ENCODE assay signal across 26 cellular contexts in genomic region chr10:102401322-102401614, GRCh38. TPM values are rescaled to one million over a fixed set of nuclear protein-coding genes. Genes with fewer than 3 reads are reported as not detected.
A peak's percentile ranks its signal among the peaks of the same experiment; 100 is the strongest.
DNase-seq lines count a peak whose midpoint lies in the region; ATAC-seq and TF ChIP-seq lines count a peak whose summit lies in the region.
"Had no signal": no experiment of that assay in that cellular context is flagged by ENCODE, and none has a peak within 500 bp of the region (broad histone marks: within the 10 kb centered on the region; RNA-seq: fewer than 3 reads in every experiment).

No MANE protein-coding gene starts in this region.

- no peak for DNase-seq in activated CD4-positive, alpha-beta memory T cell treated with anti-CD3 and anti-CD28 coated beads for 36 hours
- DNase-seq in activated CD4-positive, alpha-beta memory T cell treated with anti-CD3 and anti-CD28 coated beads, Interleukin-2, amount 10 ng/mL, durations not matched to agents 7 days and 5 days, result no peak
- DNase-seq in esophagus muscularis mucosa (ENCODE audit: extremely low spot score), result no peak
- no peak for DNase-seq in stimulated activated naive B cell treated with anti-CD40 and anti-IgM and Interleukin-4, amounts not matched to agents 10 μg/mL and 1 μg/mL and 100 μg/mL, for 72 hours
- DNase-seq: activated CD4-positive, alpha-beta T cell treated with anti-CD3 and anti-CD28 coated beads for 4 hours; activated CD8-positive, alpha-beta memory T cell treated with anti-CD3 and anti-CD28 coated beads, Interleukin-2, amount 50 U/mL, for 4 hours; adrenal gland; DMS79 treated with DMSO at 0.1 percent for 48 hours; effector CD4-positive, alpha-beta T cell; left colon; NCI-H1092; NCI-H187; NCI-H524 treated with DMSO at 0.1 percent for 48 hours; occipital lobe had no signal

- H3K4me3 ChIP-seq in esophagus muscularis mucosa, result no peak overlapping the region
- H3K4me3 ChIP-seq: adrenal gland, HAP-1, thoracic aorta had no signal

- no peaks in the 10 kb centered on the region for H3K9me3 Mint-ChIP-seq in activated CD4-positive, alpha-beta memory T cell treated with anti-CD3 and anti-CD28 coated beads for 36 hours
- no peaks in the 10 kb centered on the region for H3K9me3 Mint-ChIP-seq in activated CD4-positive, alpha-beta memory T cell treated with anti-CD3 and anti-CD28 coated beads, Interleukin-2, amount 10 ng/mL, durations not matched to agents 7 days and 5 days
- no peaks in the 10 kb centered on the region for H3K9me3 Mint-ChIP-seq in IgD-negative memory B cell
- H3K9me3 Mint-ChIP-seq in stimulated activated naive B cell treated with anti-CD40 and anti-IgM and Interleukin-4, amounts not matched to agents 10 μg/mL and 1 μg/mL and 100 μg/mL, for 72 hours, result no peaks in the 10 kb centered on the region
- H3K9me3 Mint-ChIP-seq: brain; naive thymus-derived CD8-positive, alpha-beta T cell; T-helper 2 cell treated with Interferon-gamma antibody and Interleukin-4, amounts not matched to agents 5 μg/mL and 100 μg/mL, for 36 hours had no signal

- no peaks in the 10 kb centered on the region for H3K27me3 ChIP-seq in esophagus muscularis mucosa
- H3K27me3 ChIP-seq: adrenal gland had no signal

- H3K9me3 ChIP-seq in esophagus muscularis mucosa, result no peaks in the 10 kb centered on the region
- H3K9me3 ChIP-seq: adrenal gland, HAP-1, thoracic aorta had no signal

- no peak for TF ChIP-seq POLR2A in esophagus muscularis mucosa (IDR thresholded peaks at IDR 0.05; ENCODE audit: low read depth)

- peaks cover 0 to 68% (median 50%) of the 10 kb centered on the region in 4 donors for H3K36me3 ChIP-seq in esophagus muscularis mucosa

- no peak for TF ChIP-seq EP300 in esophagus muscularis mucosa (IDR thresholded peaks at IDR 0.05)

- H3K4me3 Mint-ChIP-seq in activated CD4-positive, alpha-beta memory T cell treated with anti-CD3 and anti-CD28 coated beads for 36 hours, result no peak overlapping the region
- no peak overlapping the region for H3K4me3 Mint-ChIP-seq in activated CD4-positive, alpha-beta memory T cell treated with anti-CD3 and anti-CD28 coated beads, Interleukin-2, amount 10 ng/mL, durations not matched to agents 7 days and 5 days
- peak overlapping the region in 2 of 4 donors; percentile 26 to 39 for H3K4me3 Mint-ChIP-seq in IgD-negative memory B cell
- H3K4me3 Mint-ChIP-seq in stimulated activated naive B cell treated with anti-CD40 and anti-IgM and Interleukin-4, amounts not matched to agents 10 μg/mL and 1 μg/mL and 100 μg/mL, for 72 hours, result peak overlapping the region in 1 of 2 donors; percentile 17
- H3K4me3 Mint-ChIP-seq: brain; T-helper 2 cell treated with Interferon-gamma antibody and Interleukin-4, amounts not matched to agents 5 μg/mL and 100 μg/mL, for 36 hours had no signal

- intact Hi-C loops in activated CD4-positive, alpha-beta memory T cell treated with anti-CD3 and anti-CD28 coated beads for 36 hours (cut with micrococcal nuclease), result no loop called here
- intact Hi-C loops in esophagus muscularis mucosa (cut with DNase I), result no loop called here

- ATAC-seq in stimulated activated naive B cell treated with anti-CD40 and anti-IgM and Interleukin-4, amounts not matched to agents 10 μg/mL and 1 μg/mL and 100 μg/mL, for 72 hours (replicated peaks), result no peak
- no peak for ATAC-seq in GM21786 (IDR thresholded peaks at IDR 0.05; ENCODE audit: unreplicated experiment)
- ATAC-seq in HG03095 (IDR thresholded peaks at IDR 0.05; ENCODE audit: unreplicated experiment), result no peak
- ATAC-seq in GM21367 (IDR thresholded peaks at IDR 0.05; ENCODE audit: unreplicated experiment), result no peak
- ATAC-seq: left colon; naive thymus-derived CD8-positive, alpha-beta T cell had no signal

- H3K27ac Mint-ChIP-seq in activated CD4-positive, alpha-beta memory T cell treated with anti-CD3 and anti-CD28 coated beads for 36 hours, result peak overlapping the region; percentile 2
- H3K27ac Mint-ChIP-seq in activated CD4-positive, alpha-beta memory T cell treated with anti-CD3 and anti-CD28 coated beads, Interleukin-2, amount 10 ng/mL, durations not matched to agents 7 days and 5 days, result no peak overlapping the region
- peak overlapping the region in 2 of 3 donors; percentile 36 to 82 for H3K27ac Mint-ChIP-seq in IgD-negative memory B cell
- H3K27ac Mint-ChIP-seq in stimulated activated naive B cell treated with anti-CD40 and anti-IgM and Interleukin-4, amounts not matched to agents 10 μg/mL and 1 μg/mL and 100 μg/mL, for 72 hours, result peak overlapping the region; percentile 65
- H3K27ac Mint-ChIP-seq: T-helper 2 cell treated with Interferon-gamma antibody and Interleukin-4, amounts not matched to agents 5 μg/mL and 100 μg/mL, for 36 hours had no signal

- POLR2A ChIA-PET in activated CD4-positive, alpha-beta memory T cell treated with anti-CD3 and anti-CD28 coated beads for 36 hours (lab: Charles Lee), result interaction anchor here (0.9 kb wide), 1 partner anchor 14 kb away, joined by 3 read pairs; no protein-coding TSS in a partner anchor
- POLR2A ChIA-PET in activated CD4-positive, alpha-beta memory T cell treated with anti-CD3 and anti-CD28 coated beads, Interleukin-2, amount 10 ng/mL, durations not matched to agents 7 days and 5 days (lab: Charles Lee), result no interaction called here

- peaks cover 58% of the 10 kb centered on the region for H3K36me3 Mint-ChIP-seq in activated CD4-positive, alpha-beta memory T cell treated with anti-CD3 and anti-CD28 coated beads for 36 hours
- H3K36me3 Mint-ChIP-seq in activated CD4-positive, alpha-beta memory T cell treated with anti-CD3 and anti-CD28 coated beads, Interleukin-2, amount 10 ng/mL, durations not matched to agents 7 days and 5 days (ENCODE audit: low read depth), result peaks cover 53% of the 10 kb centered on the region
- H3K36me3 Mint-ChIP-seq in IgD-negative memory B cell, result peaks cover 3% of the 10 kb centered on the region
- H3K36me3 Mint-ChIP-seq in stimulated activated naive B cell treated with anti-CD40 and anti-IgM and Interleukin-4, amounts not matched to agents 10 μg/mL and 1 μg/mL and 100 μg/mL, for 72 hours, result peaks cover 48 to 72% of the 10 kb centered on the region in 2 donors

- peak overlapping the region; percentile 74 to 99 (median 94) for H3K27ac ChIP-seq in esophagus muscularis mucosa (replicated peaks in 1 of 4)
- H3K27ac ChIP-seq: adrenal gland, thoracic aorta had no signal

- 76% methylated on average over 3 of the region's 6 CpGs for WGBS in esophagus muscularis mucosa

- H3K4me1 Mint-ChIP-seq in activated CD4-positive, alpha-beta memory T cell treated with anti-CD3 and anti-CD28 coated beads for 36 hours (ENCODE audit: low read depth), result peaks cover 38% of the 10 kb centered on the region
- peaks cover 39% of the 10 kb centered on the region for H3K4me1 Mint-ChIP-seq in activated CD4-positive, alpha-beta memory T cell treated with anti-CD3 and anti-CD28 coated beads, Interleukin-2, amount 10 ng/mL, durations not matched to agents 7 days and 5 days
- H3K4me1 Mint-ChIP-seq in IgD-negative memory B cell, result peaks cover 6 to 25% (median 23%) of the 10 kb centered on the region in 3 donors
- peaks cover 41 to 85% of the 10 kb centered on the region in 2 donors for H3K4me1 Mint-ChIP-seq in stimulated activated naive B cell treated with anti-CD40 and anti-IgM and Interleukin-4, amounts not matched to agents 10 μg/mL and 1 μg/mL and 100 μg/mL, for 72 hours

- CTCF ChIA-PET in activated CD4-positive, alpha-beta memory T cell treated with anti-CD3 and anti-CD28 coated beads for 36 hours (lab: Charles Lee), result interaction anchor here (2.3 to 13.2 kb wide), 3 partner anchors 16 to 169 kb away, joined by 8 to 213 read pairs (median 15); no protein-coding TSS in a partner anchor
- CTCF ChIA-PET in activated CD4-positive, alpha-beta memory T cell treated with anti-CD3 and anti-CD28 coated beads, Interleukin-2, amount 10 ng/mL, durations not matched to agents 7 days and 5 days (lab: Charles Lee), result interaction anchor here (0.6 to 10.7 kb wide), 3 partner anchors 16 to 172 kb away, joined by 3 to 199 read pairs (median 22); partner anchors contain the start of gene ELOVL3

- H3K27me3 Mint-ChIP-seq in activated CD4-positive, alpha-beta memory T cell treated with anti-CD3 and anti-CD28 coated beads for 36 hours, result no peaks in the 10 kb centered on the region
- H3K27me3 Mint-ChIP-seq in activated CD4-positive, alpha-beta memory T cell treated with anti-CD3 and anti-CD28 coated beads, Interleukin-2, amount 10 ng/mL, durations not matched to agents 7 days and 5 days, result no peaks in the 10 kb centered on the region
- no peaks in the 10 kb centered on the region for H3K27me3 Mint-ChIP-seq in IgD-negative memory B cell
- no peaks in the 10 kb centered on the region for H3K27me3 Mint-ChIP-seq in stimulated activated naive B cell treated with anti-CD40 and anti-IgM and Interleukin-4, amounts not matched to agents 10 μg/mL and 1 μg/mL and 100 μg/mL, for 72 hours
- H3K27me3 Mint-ChIP-seq: brain; naive thymus-derived CD8-positive, alpha-beta T cell had no signal

- no peak for TF ChIP-seq CTCF in esophagus muscularis mucosa (IDR thresholded peaks at IDR 0.05)

- H3K4me1 ChIP-seq in esophagus muscularis mucosa, result peaks cover 20 to 99% (median 87%) of the 10 kb centered on the region in 4 donors

RNA-seq across cellular contexts. Expression of gene NFKB2, which starts 5.8 kb away (rescaled TPM):
- 100 to 1,000 TPM; 241 to 242 TPM for total RNA-seq in activated CD4-positive, alpha-beta memory T cell treated with anti-CD3 and anti-CD28 coated beads for 36 hours
- 100 to 1,000 TPM; 121 to 122 TPM for total RNA-seq in activated CD4-positive, alpha-beta memory T cell treated with anti-CD3 and anti-CD28 coated beads, Interleukin-2, amount 10 ng/mL, durations not matched to agents 7 days and 5 days
- polyA plus RNA-seq in IgD-negative memory B cell, result 42.8 TPM
- total RNA-seq in esophagus muscularis mucosa, result 10 to 100 TPM; 18.7 to 47.0 (median 41.2) TPM

RNA-seq across cellular contexts. Expression of gene PSD, which starts 17.3 kb away (rescaled TPM):
- 1 to 10 TPM; 4.2 to 4.4 TPM for total RNA-seq in activated CD4-positive, alpha-beta memory T cell treated with anti-CD3 and anti-CD28 coated beads for 36 hours
- total RNA-seq in activated CD4-positive, alpha-beta memory T cell treated with anti-CD3 and anti-CD28 coated beads, Interleukin-2, amount 10 ng/mL, durations not matched to agents 7 days and 5 days, result 1 to 10 TPM; 1.4 TPM
- polyA plus RNA-seq in IgD-negative memory B cell, result 2.8 TPM
- total RNA-seq in esophagus muscularis mucosa, result 100 to 1,000 TPM in 2 of 4 donors, 10 to 100 TPM in 2; 88.0 to 268 (median 108) TPM
- total RNA-seq: A172, mesenteric fat pad had no signal

RNA-seq across cellular contexts. Expression of gene FBXL15, which starts 19.4 kb away (rescaled TPM):
- total RNA-seq in activated CD4-positive, alpha-beta memory T cell treated with anti-CD3 and anti-CD28 coated beads for 36 hours, result 10 to 100 TPM; 10.8 to 11.4 TPM
- 10 to 100 TPM; 13.5 to 14.3 TPM for total RNA-seq in activated CD4-positive, alpha-beta memory T cell treated with anti-CD3 and anti-CD28 coated beads, Interleukin-2, amount 10 ng/mL, durations not matched to agents 7 days and 5 days
- 40.5 TPM for polyA plus RNA-seq in IgD-negative memory B cell
- 10 to 100 TPM; 19.5 to 45.9 (median 29.0) TPM for total RNA-seq in esophagus muscularis mucosa

RNA-seq across cellular contexts. Expression of gene CUEDC2, which starts 31.1 kb away (rescaled TPM):
- total RNA-seq in activated CD4-positive, alpha-beta memory T cell treated with anti-CD3 and anti-CD28 coated beads for 36 hours, result 10 to 100 TPM; 68.6 to 68.9 TPM
- 10 to 100 TPM; 60.9 to 64.5 TPM for total RNA-seq in activated CD4-positive, alpha-beta memory T cell treated with anti-CD3 and anti-CD28 coated beads, Interleukin-2, amount 10 ng/mL, durations not matched to agents 7 days and 5 days
- 51.8 TPM for polyA plus RNA-seq in IgD-negative memory B cell
- 10 to 100 TPM; 61.0 to 92.7 (median 71.2) TPM for total RNA-seq in esophagus muscularis mucosa

RNA-seq across cellular contexts. Expression of gene C10orf95, which starts 50.1 kb away (rescaled TPM):
- under 1 TPM; 0.19 to 0.48 TPM for total RNA-seq in activated CD4-positive, alpha-beta memory T cell treated with anti-CD3 and anti-CD28 coated beads for 36 hours
- under 1 TPM in 1 of 2 experiments, not detected in 1; 0.33 TPM for total RNA-seq in activated CD4-positive, alpha-beta memory T cell treated with anti-CD3 and anti-CD28 coated beads, Interleukin-2, amount 10 ng/mL, durations not matched to agents 7 days and 5 days
- 0.70 TPM for polyA plus RNA-seq in IgD-negative memory B cell
- 1 to 10 TPM in 1 of 4 donors, not detected in 3; 1.0 TPM for total RNA-seq in esophagus muscularis mucosa
- total RNA-seq: A172, fibroblast of villous mesenchyme, occipital lobe, thoracic aorta had no signal

Comparison
In these comparisons a context has a peak if more than half of its experiments do, and no peak if none do; other contexts are left out.
1. RNA of gene PSD, which starts 17.3 kb away (total RNA-seq): 88.0 to 268 TPM in esophagus muscularis mucosa; 4.2 to 4.4 TPM in activated CD4-positive, alpha-beta memory T cell treated with anti-CD3 and anti-CD28 coated beads for 36 hours and 1.4 TPM in activated CD4-positive, alpha-beta memory T cell treated with anti-CD3 and anti-CD28 coated beads, Interleukin-2, amount 10 ng/mL, durations not matched to agents 7 days and 5 days; every median in the first group is over 10 times any median in the second.